ENCODE assay signal across 9 cellular contexts in the genomic region with DNA sequence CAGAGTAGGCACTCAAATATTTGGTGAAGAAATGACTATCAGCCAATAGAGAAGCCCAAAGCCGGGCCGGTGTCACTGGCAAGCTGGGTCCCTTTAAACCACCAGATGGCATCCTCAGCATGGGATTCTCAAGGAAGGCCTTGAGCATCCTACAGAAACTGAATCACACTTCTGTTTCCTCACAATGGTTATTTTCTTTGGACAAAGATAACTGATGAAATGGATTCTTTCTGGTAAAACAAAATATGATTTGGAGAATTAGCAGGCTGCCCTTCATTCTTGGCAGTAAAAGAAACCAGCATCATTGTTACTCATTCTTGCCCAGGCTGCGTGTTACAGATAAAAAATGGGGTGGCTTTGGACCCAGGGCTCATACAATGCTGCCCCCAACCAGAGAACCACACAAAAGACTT. TPM values are rescaled to one million over a fixed set of nuclear protein-coding genes. Genes with fewer than 3 reads are reported as not detected.
A peak's percentile ranks its signal among the peaks of the same experiment; 100 is the strongest.
DNase-seq lines count a peak whose midpoint lies in the region; ATAC-seq and TF ChIP-seq lines count a peak whose summit lies in the region.
"Had no signal": no experiment of that assay in that cellular context is flagged by ENCODE, and none has a peak within 500 bp of the region (broad histone marks: within the 10 kb centered on the region; RNA-seq: fewer than 3 reads in every experiment).

No MANE protein-coding gene starts in this region.

- no peaks in the 10 kb centered on the region for H3K4me1 Mint-ChIP-seq in T-helper 2 cell treated with Interferon-gamma antibody and Interleukin-4, amounts not matched to agents 5 μg/mL and 100 μg/mL, for 36 hours (ENCODE audit: low read depth)

- peaks cover 0 to 9% (median 0%) of the 10 kb centered on the region in 7 donors for H3K27me3 ChIP-seq in spleen (replicated peaks in 1 of 7)

- H3K27ac Mint-ChIP-seq in T-helper 2 cell treated with Interferon-gamma antibody and Interleukin-4, amounts not matched to agents 5 μg/mL and 100 μg/mL, for 36 hours: no peak overlapping the region
- H3K27ac Mint-ChIP-seq: dendritic cell treated with granulocyte-macrophage colony-stimulating factor and Interleukin-4, amounts not matched to agents 40 ng/mL and 50 ng/mL, for 4 days had no signal

- intact Hi-C loops in spleen (cut with DNase I; ENCODE audit: low total_unique reads): loop anchor here (10.0 kb wide), 1 partner anchor 66 kb away; no protein-coding TSS in a partner anchor

- H3K9me3 Mint-ChIP-seq in T-helper 2 cell treated with Interferon-gamma antibody and Interleukin-4, amounts not matched to agents 5 μg/mL and 100 μg/mL, for 36 hours: no peaks in the 10 kb centered on the region
- H3K9me3 Mint-ChIP-seq: dendritic cell treated with granulocyte-macrophage colony-stimulating factor and Interleukin-4, amounts not matched to agents 40 ng/mL and 50 ng/mL, for 4 days had no signal

- H3K4me3 ChIP-seq in spleen: no peak overlapping the region

- no peak overlapping the region for H3K4me3 Mint-ChIP-seq in T-helper 2 cell treated with Interferon-gamma antibody and Interleukin-4, amounts not matched to agents 5 μg/mL and 100 μg/mL, for 36 hours
- H3K4me3 Mint-ChIP-seq: dendritic cell treated with granulocyte-macrophage colony-stimulating factor and Interleukin-4, amounts not matched to agents 40 ng/mL and 50 ng/mL, for 4 days had no signal

- no peaks in the 10 kb centered on the region for H3K9me3 ChIP-seq in spleen

- peaks cover 7% of the 10 kb centered on the region for H3K27me3 Mint-ChIP-seq in T-helper 2 cell treated with Interferon-gamma antibody and Interleukin-4, amounts not matched to agents 5 μg/mL and 100 μg/mL, for 36 hours (ENCODE audit: low read depth)

- no peaks in the 10 kb centered on the region for H3K36me3 Mint-ChIP-seq in T-helper 2 cell treated with Interferon-gamma antibody and Interleukin-4, amounts not matched to agents 5 μg/mL and 100 μg/mL, for 36 hours (ENCODE audit: low read depth)

- H3K27ac ChIP-seq in spleen: no peak overlapping the region

- peaks cover 0 to 4% (median 0%) of the 10 kb centered on the region in 6 donors for H3K4me1 ChIP-seq in spleen

- no peak for TF ChIP-seq POLR2A in spleen (IDR thresholded peaks at IDR 0.05)

- ATAC-seq in HG03520 (IDR thresholded peaks at IDR 0.05; ENCODE audit: unreplicated experiment): no peak
- ATAC-seq in GM21423 (IDR thresholded peaks at IDR 0.05; ENCODE audit: unreplicated experiment): no peak

- TF ChIP-seq CTCF in spleen (IDR thresholded peaks at IDR 0.05 in 8 of 11, conservative IDR thresholded peaks at IDR 0.05 in 3 of 11): peak; percentile 24 to 85 (median 55)

- no peaks in the 10 kb centered on the region for H3K36me3 ChIP-seq in spleen

- WGBS in spleen, 5 donors: 34 to 40% (median 39%) methylated on average over 3 of the region's 3 CpGs

- DNase-seq in ELF-1 (ENCODE audit: low read depth, low spot score): peak; percentile 64
- peak; percentile 68 for DNase-seq in LHCN-M2 (ENCODE audit: low read depth)
- DNase-seq in T-helper 2 cell treated with Interferon-gamma antibody and Interleukin-4, amounts not matched to agents 5 μg/mL and 100 μg/mL, for 36 hours (ENCODE audit: low spot score): peak; percentile 37
- peak; percentile 79 for DNase-seq in astrocyte of the hippocampus (ENCODE audit: low read depth, low spot score)
- DNase-seq in hypothalamus (lab: John Stamatoyannopoulos, UW): peak in 41 of 51 donors; percentile 1 to 72 (median 27)
- no peak for DNase-seq in spleen

RNA-seq across cellular contexts. Expression of a gene that starts 30.3 kb away (rescaled TPM):
- total RNA-seq in LHCN-M2 (2014; rRNA removed) (2.0 and 2.4 TPM in 2 replicates), spleen (1 to 10 TPM; 4.5 to 8.0 (median 5.9) TPM)
- 1.4 TPM for polyA plus RNA-seq in LHCN-M2 (2012)
- 1 to 10 TPM; 2.1 to 4.1 (median 2.3) TPM for polyA plus RNA-seq in spleen
